ENCODE assay signal across 25 cellular contexts in genomic region chr1:157069596-157069995, GRCh38. TPM values are rescaled to one million over a fixed set of nuclear protein-coding genes. Genes with fewer than 3 reads are reported as not detected.
"Had no signal": no experiment of that assay in that cellular context is flagged by ENCODE, and none has a peak within 500 bp of the region (broad histone marks: within the 10 kb centered on the region; RNA-seq: fewer than 3 reads in every experiment).

No MANE protein-coding gene starts in this region.

- H3K27me3 ChIP-seq: thyroid gland had no signal

- H3K4me1 ChIP-seq: parathyroid adenoma had no signal

- DNase-seq: activated CD4-positive, alpha-beta T cell treated with anti-CD3 and anti-CD28 coated beads, Interleukin-2, amount 10 ng/mL, durations not matched to agents 24 days and 14 days; activated CD8-positive, alpha-beta T cell treated with anti-CD3 and anti-CD28 coated beads for 36 hours; activated naive CD4-positive, alpha-beta T cell treated with Interleukin-2 at 50 U/mL for 16 hours; activated naive CD8-positive, alpha-beta T cell treated with anti-CD3 and anti-CD28 coated beads, Interleukin-2, amount 50 U/mL, for 24 hours; activated T-cell treated with anti-CD3 and anti-CD28 coated beads, Interleukin-2, amount 50 U/mL, for 1 hour; anterior cingulate cortex; central memory CD4-positive, alpha-beta T cell; dorsolateral prefrontal cortex; heart left ventricle; kidney glomerular epithelial cell; left ventricle myocardium inferior; mammary epithelial cell; naive thymus-derived CD4-positive, alpha-beta T cell; stimulated activated CD4-positive, alpha-beta T cell treated with anti-CD3 and anti-CD28 coated beads, Interleukin-12 subunit alpha, Interleukin-12 subunit beta, amount 100 ng/mL, for 4 hours; stimulated activated CD4-positive, alpha-beta T cell treated with anti-CD3 and anti-CD28 coated beads, Interleukin-2, amount 100 ng/mL, for 24 hours; stimulated activated naive CD4-positive, alpha-beta T cell treated with Interleukin-2 at 50 U/mL for 16 hours; T-cell; T1000; thyroid gland had no signal

- H3K36me3 ChIP-seq: gastroesophageal sphincter, heart left ventricle, left ventricle myocardium inferior, thyroid gland had no signal

- H3K4me3 ChIP-seq: dorsolateral prefrontal cortex, gastroesophageal sphincter, heart left ventricle, left ventricle myocardium inferior, thyroid gland had no signal

- H3K9me3 ChIP-seq: gastroesophageal sphincter, heart left ventricle, left ventricle myocardium inferior, thyroid gland had no signal

- H3K27ac ChIP-seq: dorsolateral prefrontal cortex, gastroesophageal sphincter, heart left ventricle, left ventricle myocardium inferior, parathyroid adenoma, thyroid gland had no signal

RNA-seq across cellular contexts. Expression of gene ETV3L, which starts 30.0 kb away (rescaled TPM):
- total RNA-seq: activated CD4-positive, alpha-beta T cell treated with anti-CD3 and anti-CD28 coated beads, Interleukin-2, amount 10 ng/mL, durations not matched to agents 24 days and 14 days; activated CD8-positive, alpha-beta T cell treated with anti-CD3 and anti-CD28 coated beads for 36 hours; activated T-helper 2 cell treated with anti-CD3 and anti-CD28 coated beads, Interferon-gamma antibody, Interleukin-2, Interleukin-4, amounts not matched to agents 10 μg/mL and 5 μg/mL and 100 μg/mL, durations not matched to agents 14 hours and 24 hours and 36 hours; epithelial cell of proximal tubule; gastroesophageal sphincter; heart left ventricle; left ventricle myocardium inferior; mammary epithelial cell; naive thymus-derived CD4-positive, alpha-beta T cell; subcutaneous adipose tissue; T-cell; thyroid gland; ureter had no signal
- polyA plus RNA-seq: heart left ventricle; mammary epithelial cell; naive thymus-derived CD4-positive, alpha-beta T cell had no signal
